8 cellular contexts compared by ENCODE assay signal in genomic region chr7:2862831-2863361, GRCh38. TPM values are rescaled to one million over a fixed set of nuclear protein-coding genes. Genes with fewer than 3 reads are reported as not detected.
DNase-seq lines count a peak whose midpoint lies in the region; ATAC-seq and TF ChIP-seq lines count a peak whose summit lies in the region.

No MANE protein-coding gene starts in this region.

- H3K27me3 ChIP-seq in effector memory CD4-positive, alpha-beta T cell (replicated peaks; ENCODE audit: control insufficient read depth, insufficient read depth, low read length, poor library complexity, severe bottlenecking) = no peaks in the 10 kb centered on the region

- no peaks in the 10 kb centered on the region for H3K9me3 ChIP-seq in effector memory CD4-positive, alpha-beta T cell (ENCODE audit: control insufficient read depth, low read length)

- H3K27ac ChIP-seq in effector memory CD4-positive, alpha-beta T cell (ENCODE audit: insufficient read depth, low read length, poor library complexity, severe bottlenecking) = peak overlapping the region; percentile 50

- ATAC-seq in HG03139 (IDR thresholded peaks at IDR 0.05; ENCODE audit: unreplicated experiment) (no peak), HG02970 (IDR thresholded peaks at IDR 0.05; ENCODE audit: low FRiP score, unreplicated experiment) (no peak)

- no peak for TF ChIP-seq CTCF in GM10266 (IDR thresholded peaks at IDR 0.05; ENCODE audit: control insufficient read depth, insufficient read depth, low read depth, missing control alignments)

- H3K4me1 ChIP-seq in effector memory CD4-positive, alpha-beta T cell (ENCODE audit: control insufficient read depth, insufficient read depth, low read length, poor library complexity, severe bottlenecking) = peaks cover 22% of the 10 kb centered on the region

- DNase-seq in GM10266 (ENCODE audit: extremely low spot score) (peak; percentile 8), RPMI7951 (ENCODE audit: low read depth) (peak; percentile 73), skeletal muscle cell (ENCODE audit: low read depth) (no peak), NCI-H187 treated with DMSO at 0.1 percent for 48 hours (lab: John Stamatoyannopoulos, UW) (no peak), NCI-H345 treated with DMSO at 0.1 percent for 48 hours (lab: John Stamatoyannopoulos, UW; ENCODE audit: unreplicated experiment) (no peak)
- DNase-seq in effector memory CD4-positive, alpha-beta T cell = peak in 1 of 3 donors; percentile 11

- H3K36me3 ChIP-seq in effector memory CD4-positive, alpha-beta T cell (ENCODE audit: control insufficient read depth, insufficient read depth, low read length) = no peaks in the 10 kb centered on the region

- no peak overlapping the region for H3K4me3 ChIP-seq in effector memory CD4-positive, alpha-beta T cell (ENCODE audit: insufficient read depth, low read depth, low read length, poor library complexity, severe bottlenecking)
- H3K4me3 ChIP-seq in skeletal muscle cell (ENCODE audit: low read depth, low read length) = peak overlapping the region; percentile 13

RNA-seq across cellular contexts. Expression of gene GNA12, which starts 18.8 kb away (rescaled TPM):
- 17.8 and 20.8 TPM in 2 replicates for total RNA-seq in RPMI7951 (2014; rRNA removed; shearing (Covaris generic))

Comparison
In these comparisons a context has a peak if more than half of its experiments do, and no peak if none do; other contexts are left out.
1. DNase-seq: peak in GM10266 (single experiment) and RPMI7951 (single experiment); none in skeletal muscle cell (single experiment), NCI-H187 treated with DMSO at 0.1 percent for 48 hours (single experiment) and NCI-H345 treated with DMSO at 0.1 percent for 48 hours (single experiment).